12 cellular contexts compared by ENCODE assay signal in genomic region chr12:123105427-123105826, GRCh38. TPM values are rescaled to one million over a fixed set of nuclear protein-coding genes. Genes with fewer than 3 reads are reported as not detected.
DNase-seq lines count a peak whose midpoint lies in the region; ATAC-seq lines count a peak whose summit lies in the region.
"Had no signal": no experiment of that assay in that cellular context is flagged by ENCODE, and none has a peak within 500 bp of the region (broad histone marks: within the 10 kb centered on the region; RNA-seq: fewer than 3 reads in every experiment).

No MANE protein-coding gene starts in this region.

- H2BK12ac ChIP-seq in neuronal stem cell (ENCODE audit: low read length) = no peak overlapping the region

- no peaks in the 10 kb centered on the region for H3K27me3 Mint-ChIP-seq in activated T-cell treated with anti-CD3 and anti-CD28 coated beads, Interleukin-2, amount 50 U/mL, for 4 hours (ENCODE audit: low read depth)

- H3K27me3 ChIP-seq in neuronal stem cell (ENCODE audit: control insufficient read depth in 3 of 3, insufficient read depth in 3 of 3, low read depth in 1 of 3, low read length in 3 of 3) = no peaks in the 10 kb centered on the region
- H3K27me3 ChIP-seq: colonic mucosa had no signal

- no peak overlapping the region for H2AFZ ChIP-seq in neuronal stem cell (ENCODE audit: low read length)

- H3K27ac ChIP-seq in mesodermal cell (ENCODE audit: low read depth, low read length, severe bottlenecking) = peak overlapping the region; percentile 49
- H3K27ac ChIP-seq in neuronal stem cell (replicated peaks; ENCODE audit: low read length) = no peak overlapping the region
- H3K27ac ChIP-seq: colonic mucosa had no signal

- H3K9me3 ChIP-seq in mesodermal cell (ENCODE audit: control insufficient read depth, low read length) = no peaks in the 10 kb centered on the region
- H3K9me3 ChIP-seq in neuronal stem cell (replicated peaks in 1 of 2; ENCODE audit: control insufficient read depth in 2 of 2, insufficient read depth in 1 of 2, low read depth in 1 of 2, low read length in 2 of 2) = no peaks in the 10 kb centered on the region
- H3K9me3 ChIP-seq: colonic mucosa had no signal

- H3K4me1 ChIP-seq in mesodermal cell (ENCODE audit: control insufficient read depth, insufficient read depth, low read length, poor library complexity, severe bottlenecking) = peaks cover 25% of the 10 kb centered on the region
- H3K4me1 ChIP-seq in neuronal stem cell (ENCODE audit: control insufficient read depth in 2 of 2, insufficient read depth in 1 of 2, low read depth in 1 of 2, low read length in 2 of 2) = peaks cover 25 to 27% of the 10 kb centered on the region in 2 donors
- H3K4me1 ChIP-seq: colonic mucosa had no signal

- no peak overlapping the region for H3K9ac ChIP-seq in neuronal stem cell (ENCODE audit: low read depth, low read length, poor library complexity)

- H2AK5ac ChIP-seq in neuronal stem cell (ENCODE audit: low read depth, low read length) = no peak overlapping the region

- H4K91ac ChIP-seq in neuronal stem cell (ENCODE audit: low read depth, low read length, poor library complexity) = no peak overlapping the region

- no peak overlapping the region for H3K23ac ChIP-seq in neuronal stem cell (ENCODE audit: low read depth, low read length, poor library complexity)

- H3K4me2 ChIP-seq in neuronal stem cell (ENCODE audit: insufficient read depth, low read length, poor library complexity, severe bottlenecking) = no peak overlapping the region

- H3K18ac ChIP-seq in neuronal stem cell (ENCODE audit: low read length) = no peak overlapping the region

- no peak overlapping the region for H3K4me3 Mint-ChIP-seq in activated T-cell treated with anti-CD3 and anti-CD28 coated beads, Interleukin-2, amount 50 U/mL, for 4 hours

- peak; percentile 96 for DNase-seq in DMS53 (lab: John Stamatoyannopoulos, UW)
- peak; percentile 90 for DNase-seq in NCI-H146 treated with DMSO at 0.1 percent for 48 hours (lab: John Stamatoyannopoulos, UW; ENCODE audit: unreplicated experiment)
- peak; percentile 89 for DNase-seq in dermis blood vessel endothelial cell
- no peak for DNase-seq in T1000 (lab: John Stamatoyannopoulos, UW)
- DNase-seq in activated T-cell treated with anti-CD3 and anti-CD28 coated beads, Interleukin-2, amount 50 U/mL, for 4 hours = no peak
- no peak for DNase-seq in neuronal stem cell (ENCODE audit: low spot score)
- DNase-seq in inferior parietal cortex (ENCODE audit: extremely low spot score) = no peak
- DNase-seq: colonic mucosa, EL had no signal

- no peaks in the 10 kb centered on the region for H3K9me3 Mint-ChIP-seq in activated T-cell treated with anti-CD3 and anti-CD28 coated beads, Interleukin-2, amount 50 U/mL, for 4 hours

- peaks cover 10% of the 10 kb centered on the region for H3K36me3 Mint-ChIP-seq in activated T-cell treated with anti-CD3 and anti-CD28 coated beads, Interleukin-2, amount 50 U/mL, for 4 hours (ENCODE audit: insufficient read depth)

- H4K8ac ChIP-seq in neuronal stem cell (ENCODE audit: low read depth, low read length) = no peak overlapping the region

- no peak overlapping the region for H2BK5ac ChIP-seq in neuronal stem cell (ENCODE audit: low read length)

- H3K4me1 Mint-ChIP-seq in activated T-cell treated with anti-CD3 and anti-CD28 coated beads, Interleukin-2, amount 50 U/mL, for 4 hours (ENCODE audit: low read depth) = peaks cover 52% of the 10 kb centered on the region

- 70 to 72% methylated on average over 8 of the region's 9 CpGs for WGBS in mesodermal cell (ENCODE audit: insufficient coverage in 2 of 2), 2 experiments
- no CpG with 5 or more reads among the region's 9 CpGs for WGBS in neuronal stem cell (ENCODE audit: extremely low coverage in 2 of 2, insufficient read length in 2 of 2, insufficient replicate concordance in 1 of 2), 2 donors

- no peak overlapping the region for H2BK120ac ChIP-seq in neuronal stem cell (ENCODE audit: low read depth, low read length)

- H3K79me1 ChIP-seq in neuronal stem cell (ENCODE audit: low read depth, low read length) = no peaks in the 10 kb centered on the region

- H3K4me3 ChIP-seq in mesodermal cell (ENCODE audit: extremely low read depth, insufficient read depth, low read length, poor library complexity, severe bottlenecking) (no peak overlapping the region), neuronal stem cell (ENCODE audit: low read length in 2 of 2) (no peak overlapping the region)
- H3K4me3 ChIP-seq: colonic mucosa, K562 had no signal

- H3K14ac ChIP-seq in neuronal stem cell (ENCODE audit: low read length) = no peak overlapping the region

- no peak overlapping the region for H2BK15ac ChIP-seq in neuronal stem cell (ENCODE audit: low read length)

- H3K36me3 ChIP-seq in mesodermal cell (ENCODE audit: control insufficient read depth, insufficient read depth, low read length) (peaks cover 21% of the 10 kb centered on the region), neuronal stem cell (replicated peaks in 1 of 2; ENCODE audit: control insufficient read depth in 2 of 2, insufficient read depth in 2 of 2, low read length in 2 of 2) (peaks cover 0 to 14% of the 10 kb centered on the region in 2 donors)
- H3K36me3 ChIP-seq: colonic mucosa had no signal

- ATAC-seq in activated T-cell treated with anti-CD3 and anti-CD28 coated beads, Interleukin-2, amount 50 U/mL, for 4 hours = no peak
- ATAC-seq: K562, sciatic nerve had no signal

- H3K4ac ChIP-seq in neuronal stem cell (ENCODE audit: low read length) = no peak overlapping the region

RNA-seq across cellular contexts. Expression of gene PITPNM2, which starts 45.5 kb away (rescaled TPM):
- 8.8 and 12.1 TPM in 2 replicates for total RNA-seq in dermis blood vessel endothelial cell
- 8.0 TPM for polyA plus RNA-seq in mesodermal cell (2013, experiment 1 of 2)
- 8.8 TPM for polyA plus RNA-seq in mesodermal cell (2013, experiment 2 of 2)
- 1 to 10 TPM; 7.3 to 9.3 (median 9.2) TPM for total RNA-seq in activated T-cell treated with anti-CD3 and anti-CD28 coated beads, Interleukin-2, amount 50 U/mL, for 4 hours
- 1.3 TPM for polyA plus RNA-seq in neuronal stem cell (2013, experiment 1 of 2)
- 1.3 TPM for polyA plus RNA-seq in neuronal stem cell (2013, experiment 2 of 2)

Comparison
In these comparisons a context has a peak if more than half of its experiments do, and no peak if none do; other contexts are left out.
1. DNase-seq: peak in DMS53 (single experiment), NCI-H146 treated with DMSO at 0.1 percent for 48 hours (single experiment) and dermis blood vessel endothelial cell (single experiment); none in T1000 (single experiment), activated T-cell treated with anti-CD3 and anti-CD28 coated beads, Interleukin-2, amount 50 U/mL, for 4 hours (single experiment), neuronal stem cell (single experiment) and inferior parietal cortex (single experiment).